ENCODE assay signal across 9 cellular contexts in the genomic region with DNA sequence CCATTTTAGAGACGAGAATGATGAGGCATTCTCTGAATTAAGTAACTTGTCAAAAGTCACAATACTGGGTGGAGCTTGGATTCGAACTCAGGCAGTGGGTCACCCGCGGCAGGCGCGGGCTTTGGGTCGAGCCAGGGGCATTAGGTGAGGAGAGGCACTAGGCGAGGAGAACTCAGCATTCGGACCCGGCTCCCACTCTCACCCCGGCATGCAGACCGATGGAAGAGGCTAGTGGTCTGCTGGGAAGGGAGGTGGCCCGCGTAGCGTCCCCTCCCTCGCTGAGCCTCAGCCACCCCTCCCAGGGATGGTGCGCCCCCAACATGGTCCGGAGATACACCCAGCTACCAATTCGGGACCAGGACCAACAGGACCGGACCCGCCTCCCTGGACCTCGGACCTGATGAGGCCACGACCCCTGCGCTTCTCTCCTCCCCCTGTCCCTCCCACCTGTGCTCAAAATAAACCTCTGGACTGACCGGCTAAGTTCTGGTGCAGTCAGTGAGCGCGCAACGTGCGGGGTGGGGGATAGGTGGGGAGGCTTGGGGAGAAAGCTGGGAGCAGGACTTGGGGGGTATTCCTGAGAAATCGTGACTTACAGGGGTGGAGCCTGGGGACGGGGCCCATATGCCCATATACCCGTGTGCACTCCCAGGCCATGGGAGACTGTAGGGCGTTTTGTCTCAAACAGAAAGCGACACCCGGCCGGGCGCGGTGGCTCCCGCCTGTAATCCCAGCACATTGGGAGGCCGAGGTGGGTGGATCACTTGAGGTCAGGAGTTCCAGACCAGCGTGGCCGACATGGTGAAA. TPM values are rescaled to one million over a fixed set of nuclear protein-coding genes. Genes with fewer than 3 reads are reported as not detected.
DNase-seq lines count a peak whose midpoint lies in the region; ATAC-seq and TF ChIP-seq lines count a peak whose summit lies in the region.
"Had no signal": no experiment of that assay in that cellular context is flagged by ENCODE, and none has a peak within 500 bp of the region (broad histone marks: within the 10 kb centered on the region; RNA-seq: fewer than 3 reads in every experiment).

No MANE protein-coding gene starts in this region.

- WGBS in right lobe of liver (ENCODE audit: insufficient coverage, low coverage, low lambda C conversion rate, missing lambda C conversion rate), result 20% methylated on average over 5 of the region's 42 CpGs

- H3K4me1 ChIP-seq in right lobe of liver, result peaks cover 0 to 41% (median 15%) of the 10 kb centered on the region in 4 donors
- H3K4me1 ChIP-seq in upper lobe of right lung, result peaks cover 36% of the 10 kb centered on the region

- TF ChIP-seq POLR2A in right lobe of liver (IDR thresholded peaks at IDR 0.05), result peak; percentile 63

- H3K36me3 ChIP-seq in right lobe of liver, result peaks cover 0 to 8% (median 0%) of the 10 kb centered on the region in 4 donors
- H3K36me3 ChIP-seq in upper lobe of right lung, result peaks cover 13% of the 10 kb centered on the region

- no peaks in the 10 kb centered on the region for H3K9me3 Mint-ChIP-seq in stimulated activated naive CD8-positive, alpha-beta T cell treated with anti-CD3 and anti-CD28 coated beads, Interleukin-15, Interleukin-2, amounts not matched to agents 100 ng/mL and 50 ng/mL, for 24 hours
- H3K9me3 Mint-ChIP-seq in WTC11, result no peaks in the 10 kb centered on the region

- H3K27me3 Mint-ChIP-seq in stimulated activated naive CD8-positive, alpha-beta T cell treated with anti-CD3 and anti-CD28 coated beads, Interleukin-15, Interleukin-2, amounts not matched to agents 100 ng/mL and 50 ng/mL, for 24 hours, result peaks cover 33% of the 10 kb centered on the region
- peaks cover 57% of the 10 kb centered on the region for H3K27me3 Mint-ChIP-seq in WTC11 (ENCODE audit: low read depth)

- peaks cover 34% of the 10 kb centered on the region for H3K4me1 Mint-ChIP-seq in stimulated activated naive CD8-positive, alpha-beta T cell treated with anti-CD3 and anti-CD28 coated beads, Interleukin-15, Interleukin-2, amounts not matched to agents 100 ng/mL and 50 ng/mL, for 24 hours (ENCODE audit: low read depth)
- peaks cover 8% of the 10 kb centered on the region for H3K4me1 Mint-ChIP-seq in WTC11

- H3K9me3 ChIP-seq in right lobe of liver, result no peaks in the 10 kb centered on the region
- no peaks in the 10 kb centered on the region for H3K9me3 ChIP-seq in upper lobe of right lung
- H3K9me3 ChIP-seq: heart right ventricle had no signal

- intact Hi-C loops in right lobe of liver (cut with DNase I) (no loop called here), upper lobe of right lung (cut with DNase I) (no loop called here)

- no peak for ATAC-seq in stimulated activated naive CD8-positive, alpha-beta T cell treated with anti-CD3 and anti-CD28 coated beads, Interleukin-15, Interleukin-2, amounts not matched to agents 100 U/mL and 50 U/mL, for 24 hours
- ATAC-seq in WTC11 (no peak), right lobe of liver (peak; percentile 14 to 48 (median 41)), upper lobe of right lung (no peak)

- CTCF ChIA-PET in WTC11 (lab: Charles Lee), result interaction anchor here (1.2 to 7.2 kb wide), 17 partner anchors 8 to 109 kb away, joined by 3 to 92 read pairs (median 22); partner anchors contain the start of genes LRRC8E, MAP2K7, PRR36 and TIMM44

- H3K4me3 Mint-ChIP-seq in stimulated activated naive CD8-positive, alpha-beta T cell treated with anti-CD3 and anti-CD28 coated beads, Interleukin-15, Interleukin-2, amounts not matched to agents 100 ng/mL and 50 ng/mL, for 24 hours, result peak overlapping the region; percentile 26
- H3K4me3 Mint-ChIP-seq in WTC11, result peak overlapping the region; percentile 75

- TF ChIP-seq CTCF in WTC11 (IDR thresholded peaks at IDR 0.05) (no peak), right lobe of liver (IDR thresholded peaks at IDR 0.05) (no peak), upper lobe of right lung (IDR thresholded peaks at IDR 0.05) (no peak)

- H3K27me3 ChIP-seq in right lobe of liver (no peaks in the 10 kb centered on the region), upper lobe of right lung (peaks cover 28% of the 10 kb centered on the region)

- H3K27ac ChIP-seq in right lobe of liver (peak overlapping the region in 2 of 3 donors; percentile 66 to 81), upper lobe of right lung (no peak overlapping the region)

- H3K27ac Mint-ChIP-seq in stimulated activated naive CD8-positive, alpha-beta T cell treated with anti-CD3 and anti-CD28 coated beads, Interleukin-15, Interleukin-2, amounts not matched to agents 100 ng/mL and 50 ng/mL, for 24 hours, result no peak overlapping the region
- H3K27ac Mint-ChIP-seq in WTC11, result no peak overlapping the region

- POLR2A ChIA-PET in WTC11 (lab: Charles Lee), result interaction anchor here (1.3 to 1.5 kb wide), 2 partner anchors 50 to 61 kb away, joined by 3 to 6 read pairs; no protein-coding TSS in a partner anchor

- no peak for DNase-seq in stimulated activated naive CD8-positive, alpha-beta T cell treated with anti-CD3 and anti-CD28 coated beads, Interleukin-15, Interleukin-2, amounts not matched to agents 100 U/mL and 50 U/mL, for 24 hours
- DNase-seq in WTC11 (ENCODE audit: low spot score) (no peak), right lobe of liver (peak; percentile 76 to 95 (median 91)), AG20443 (ENCODE audit: low spot score) (no peak), superior temporal gyrus (ENCODE audit: extremely low spot score) (no peak), upper lobe of right lung (no peak), NCI-H748 treated with DMSO at 0.1 percent for 48 hours (lab: John Stamatoyannopoulos, UW) (no peak)
- DNase-seq: heart right ventricle had no signal

- peak overlapping the region; percentile 83 to 95 (median 85) for H3K4me3 ChIP-seq in right lobe of liver
- H3K4me3 ChIP-seq in upper lobe of right lung, result no peak overlapping the region

- H3K36me3 Mint-ChIP-seq in stimulated activated naive CD8-positive, alpha-beta T cell treated with anti-CD3 and anti-CD28 coated beads, Interleukin-15, Interleukin-2, amounts not matched to agents 100 ng/mL and 50 ng/mL, for 24 hours (ENCODE audit: low read depth), result no peaks in the 10 kb centered on the region
- no peaks in the 10 kb centered on the region for H3K36me3 Mint-ChIP-seq in WTC11

TF ChIP-seq in WTC11, 78 proteins besides CTCF, POLR2A, EP300 and RAD21 (continues in another document):
- TF ChIP-seq, protein P1, sequence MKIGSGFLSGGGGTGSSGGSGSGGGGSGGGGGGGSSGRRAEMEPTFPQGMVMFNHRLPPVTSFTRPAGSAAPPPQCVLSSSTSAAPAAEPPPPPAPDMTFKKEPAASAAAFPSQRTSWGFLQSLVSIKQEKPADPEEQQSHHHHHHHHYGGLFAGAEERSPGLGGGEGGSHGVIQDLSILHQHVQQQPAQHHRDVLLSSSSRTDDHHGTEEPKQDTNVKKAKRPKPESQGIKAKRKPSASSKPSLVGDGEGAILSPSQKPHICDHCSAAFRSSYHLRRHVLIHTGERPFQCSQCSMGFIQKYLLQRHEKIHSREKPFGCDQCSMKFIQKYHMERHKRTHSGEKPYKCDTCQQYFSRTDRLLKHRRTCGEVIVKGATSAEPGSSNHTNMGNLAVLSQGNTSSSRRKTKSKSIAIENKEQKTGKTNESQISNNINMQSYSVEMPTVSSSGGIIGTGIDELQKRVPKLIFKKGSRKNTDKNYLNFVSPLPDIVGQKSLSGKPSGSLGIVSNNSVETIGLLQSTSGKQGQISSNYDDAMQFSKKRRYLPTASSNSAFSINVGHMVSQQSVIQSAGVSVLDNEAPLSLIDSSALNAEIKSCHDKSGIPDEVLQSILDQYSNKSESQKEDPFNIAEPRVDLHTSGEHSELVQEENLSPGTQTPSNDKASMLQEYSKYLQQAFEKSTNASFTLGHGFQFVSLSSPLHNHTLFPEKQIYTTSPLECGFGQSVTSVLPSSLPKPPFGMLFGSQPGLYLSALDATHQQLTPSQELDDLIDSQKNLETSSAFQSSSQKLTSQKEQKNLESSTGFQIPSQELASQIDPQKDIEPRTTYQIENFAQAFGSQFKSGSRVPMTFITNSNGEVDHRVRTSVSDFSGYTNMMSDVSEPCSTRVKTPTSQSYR (CRISPR knock-in tag; IDR thresholded peaks at IDR 0.05), result no peak
- TF ChIP-seq, protein P2, sequence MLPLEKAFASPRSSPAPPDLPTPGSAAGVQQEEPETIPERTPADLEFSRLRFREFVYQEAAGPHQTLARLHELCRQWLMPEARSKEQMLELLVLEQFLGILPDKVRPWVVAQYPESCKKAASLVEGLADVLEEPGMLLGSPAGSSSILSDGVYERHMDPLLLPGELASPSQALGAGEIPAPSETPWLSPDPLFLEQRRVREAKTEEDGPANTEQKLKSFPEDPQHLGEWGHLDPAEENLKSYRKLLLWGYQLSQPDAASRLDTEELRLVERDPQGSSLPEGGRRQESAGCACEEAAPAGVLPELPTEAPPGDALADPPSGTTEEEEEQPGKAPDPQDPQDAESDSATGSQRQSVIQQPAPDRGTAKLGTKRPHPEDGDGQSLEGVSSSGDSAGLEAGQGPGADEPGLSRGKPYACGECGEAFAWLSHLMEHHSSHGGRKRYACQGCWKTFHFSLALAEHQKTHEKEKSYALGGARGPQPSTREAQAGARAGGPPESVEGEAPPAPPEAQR (CRISPR knock-in tag; IDR thresholded peaks at IDR 0.05), result no peak
- TF ChIP-seq, protein P3, sequence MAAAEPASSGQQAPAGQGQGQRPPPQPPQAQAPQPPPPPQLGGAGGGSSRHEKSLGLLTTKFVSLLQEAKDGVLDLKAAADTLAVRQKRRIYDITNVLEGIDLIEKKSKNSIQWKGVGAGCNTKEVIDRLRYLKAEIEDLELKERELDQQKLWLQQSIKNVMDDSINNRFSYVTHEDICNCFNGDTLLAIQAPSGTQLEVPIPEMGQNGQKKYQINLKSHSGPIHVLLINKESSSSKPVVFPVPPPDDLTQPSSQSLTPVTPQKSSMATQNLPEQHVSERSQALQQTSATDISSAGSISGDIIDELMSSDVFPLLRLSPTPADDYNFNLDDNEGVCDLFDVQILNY (CRISPR knock-in tag; IDR thresholded peaks at IDR 0.05), result no peak
- no peak for TF ChIP-seq NFYB (CRISPR knock-in tag; conservative IDR thresholded peaks at IDR 0.05; ENCODE audit: low read depth)
- TF ChIP-seq ZNF219 (CRISPR knock-in tag; IDR thresholded peaks at IDR 0.05; ENCODE audit: borderline replicate concordance), result no peak
- TF ChIP-seq ZNF263 (CRISPR knock-in tag; IDR thresholded peaks at IDR 0.05; ENCODE audit: low read depth), result no peak

RNA-seq across cellular contexts. Expression of gene SNAPC2, which starts 1.3 kb away (rescaled TPM):
- 23.2 to 24.3 TPM (median 23.7 TPM) in 3 replicates for total RNA-seq in WTC11 (2021)
- 1 to 10 TPM; 3.5 to 7.8 (median 5.2) TPM for total RNA-seq in right lobe of liver
- 28.9 TPM for total RNA-seq in upper lobe of right lung

RNA-seq across cellular contexts. Expression of gene TGFBR3L, which starts 4.2 kb away (rescaled TPM):
- total RNA-seq in WTC11 (2021) (4.1 to 7.4 TPM (median 6.5 TPM) in 3 replicates), right lobe of liver (1 to 10 TPM in 3 of 6 experiments, under 1 TPM in 3; 0.42 to 2.9 (median 1.3) TPM), upper lobe of right lung (1.2 TPM)

RNA-seq across cellular contexts. Expression of gene CTXN1, which starts 7.1 kb away (rescaled TPM):
- 41.5 to 48.2 TPM (median 44.3 TPM) in 3 replicates for total RNA-seq in WTC11 (2021)
- under 1 TPM in 2 of 6 experiments, not detected in 4; 0.18 to 0.49 TPM for total RNA-seq in right lobe of liver
- 1.2 TPM for total RNA-seq in upper lobe of right lung

RNA-seq across cellular contexts. Expression of gene MAP2K7, which starts 15.1 kb away (rescaled TPM):
- total RNA-seq in WTC11 (2021) (39.4 to 46.9 TPM (median 46.3 TPM) in 3 replicates), right lobe of liver (10 to 100 TPM in 5 of 6 experiments, 1 to 10 TPM in 1; 9.7 to 22.1 (median 15.6) TPM), upper lobe of right lung (36.4 TPM)

RNA-seq across cellular contexts. Expression of gene TIMM44, which starts 24.6 kb away (rescaled TPM):
- total RNA-seq in WTC11 (2021) (103 to 129 TPM (median 103 TPM) in 3 replicates), right lobe of liver (10 to 100 TPM; 26.1 to 41.7 (median 36.9) TPM), upper lobe of right lung (49.8 TPM)

Comparison
In these comparisons a context has a peak if more than half of its experiments do, and no peak if none do; other contexts are left out.
1. ATAC-seq: peak in right lobe of liver (4 of 4); none in stimulated activated naive CD8-positive, alpha-beta T cell treated with anti-CD3 and anti-CD28 coated beads, Interleukin-15, Interleukin-2, amounts not matched to agents 100 U/mL and 50 U/mL, for 24 hours (single experiment), WTC11 (single experiment) and upper lobe of right lung (single experiment).
2. DNase-seq: peak in right lobe of liver (3 of 3); none in stimulated activated naive CD8-positive, alpha-beta T cell treated with anti-CD3 and anti-CD28 coated beads, Interleukin-15, Interleukin-2, amounts not matched to agents 100 U/mL and 50 U/mL, for 24 hours (single experiment), WTC11 (single experiment), AG20443 (single experiment), superior temporal gyrus (single experiment), upper lobe of right lung (single experiment) and NCI-H748 treated with DMSO at 0.1 percent for 48 hours (single experiment).
3. RNA of gene CTXN1, which starts 7.1 kb away (total RNA-seq): 41.5 to 48.2 TPM in WTC11; 1.2 TPM in upper lobe of right lung (single experiment) and 0.18 to 0.49 TPM in right lobe of liver; every median in the first group is over 10 times any median in the second.